In the genomic region with DNA sequence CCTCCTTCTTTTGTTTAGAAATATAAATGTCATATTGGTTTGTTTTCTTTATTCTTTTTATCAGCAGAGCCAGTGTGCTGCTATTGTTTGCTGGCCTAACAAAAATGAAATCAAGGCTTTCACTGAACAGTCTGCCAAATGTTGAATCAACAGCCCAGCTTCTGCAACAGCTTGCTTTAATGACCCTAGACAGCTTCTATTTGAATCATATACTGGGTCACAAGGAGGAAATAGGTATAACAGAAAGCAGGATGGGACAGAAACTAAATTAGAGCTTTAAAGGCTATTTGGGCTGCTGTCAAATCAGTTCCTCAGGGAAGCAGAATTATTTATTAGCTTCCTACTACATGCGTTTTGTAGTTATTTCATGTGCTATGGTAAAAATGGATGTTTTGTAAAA, we compare ENCODE assay signal across 19 cellular contexts. TPM values are rescaled to one million over a fixed set of nuclear protein-coding genes. Genes with fewer than 3 reads are reported as not detected.
DNase-seq lines count a peak whose midpoint lies in the region; ATAC-seq and FAIRE-seq lines count a peak whose summit lies in the region.
"Had no signal": no experiment of that assay in that cellular context is flagged by ENCODE, and none has a peak within 500 bp of the region (broad histone marks: within the 10 kb centered on the region; RNA-seq: fewer than 3 reads in every experiment).

No MANE protein-coding gene starts in this region.

- H2BK12ac ChIP-seq in mesenchymal stem cell (ENCODE audit: low read length in 2 of 2) = no peak overlapping the region

- ATAC-seq in GM18909 (IDR thresholded peaks at IDR 0.05; ENCODE audit: poor library complexity, unreplicated experiment) = no peak
- ATAC-seq in GM19455 (IDR thresholded peaks at IDR 0.05; ENCODE audit: unreplicated experiment) = no peak
- ATAC-seq: stimulated activated naive CD8-positive, alpha-beta T cell treated with anti-CD3 and anti-CD28 coated beads, Interleukin-15, amount 100 ng/mL, for 72 hours had no signal

- no peak overlapping the region for H4K8ac ChIP-seq in mesenchymal stem cell (ENCODE audit: low read length)

- no peak overlapping the region for H3K27ac ChIP-seq in mesenchymal stem cell (ENCODE audit: low read length, poor library complexity, severe bottlenecking)
- H3K27ac ChIP-seq: neutrophil had no signal

- FAIRE-seq in endometrium (lab: Jason Lieb, UNC) = peak; percentile 79
- FAIRE-seq: GM18507, small intestine had no signal

- no peak overlapping the region for H2AK5ac ChIP-seq in mesenchymal stem cell (ENCODE audit: low read length, severe bottlenecking)

- no peak overlapping the region for H4K91ac ChIP-seq in mesenchymal stem cell (ENCODE audit: low read length)

- no peak overlapping the region for H3K4ac ChIP-seq in mesenchymal stem cell (ENCODE audit: low read depth in 1 of 2, low read length in 2 of 2)

- H3K9ac ChIP-seq in mesenchymal stem cell (ENCODE audit: low read length) = peak overlapping the region; percentile 63

- H3K4me3 ChIP-seq in mesenchymal stem cell (ENCODE audit: insufficient read depth in 1 of 2, low read depth in 1 of 2, low read length in 2 of 2) = no peak overlapping the region

- H2BK120ac ChIP-seq in mesenchymal stem cell (ENCODE audit: low read depth, low read length) = no peak overlapping the region

- H3K4me2 ChIP-seq in mesenchymal stem cell (ENCODE audit: low read length, poor library complexity, severe bottlenecking) = no peak overlapping the region

- no peaks in the 10 kb centered on the region for H3K4me1 ChIP-seq in mesenchymal stem cell (ENCODE audit: control insufficient read depth, insufficient read depth, low read depth, low read length)

- H3K36me3 ChIP-seq in mesenchymal stem cell (ENCODE audit: control insufficient read depth in 1 of 2, insufficient read depth in 2 of 2, low read depth in 1 of 2, low read length in 2 of 2) = no peaks in the 10 kb centered on the region
- H3K36me3 ChIP-seq: neutrophil had no signal

- no peaks in the 10 kb centered on the region for H3K9me3 ChIP-seq in mesenchymal stem cell (ENCODE audit: control insufficient read depth, low read length)
- H3K9me3 ChIP-seq: neutrophil had no signal

- H3K18ac ChIP-seq in mesenchymal stem cell (ENCODE audit: low read depth in 1 of 2, low read length in 2 of 2) = no peak overlapping the region

- no peak overlapping the region for H3K14ac ChIP-seq in mesenchymal stem cell (ENCODE audit: low read length in 2 of 2)

- no peak overlapping the region for H2BK15ac ChIP-seq in mesenchymal stem cell (ENCODE audit: low read depth, poor library complexity, severe bottlenecking)

- no peak overlapping the region for H2BK5ac ChIP-seq in mesenchymal stem cell (ENCODE audit: low read depth, low read length, poor library complexity, severe bottlenecking)

- H2AFZ ChIP-seq in mesenchymal stem cell (ENCODE audit: low read depth, low read length) = no peak overlapping the region

- no CpG with 5 or more reads among the region's 1 CpG for WGBS in mesenchymal stem cell

- peaks cover 0 to 22% of the 10 kb centered on the region in 2 experiments for H3K27me3 ChIP-seq in mesenchymal stem cell (ENCODE audit: control insufficient read depth in 1 of 2, insufficient read depth in 1 of 2, low read length in 2 of 2)
- H3K27me3 ChIP-seq: neutrophil had no signal

- H3K23ac ChIP-seq in mesenchymal stem cell (ENCODE audit: low read length in 2 of 2) = no peak overlapping the region

- H3K79me1 ChIP-seq in mesenchymal stem cell (replicated peaks; ENCODE audit: low read length, poor library complexity, severe bottlenecking) = no peaks in the 10 kb centered on the region

- DNase-seq in DMS153 (lab: John Stamatoyannopoulos, UW) (peak; percentile 84), NCI-H2029 (lab: John Stamatoyannopoulos, UW) (peak; percentile 26), mesenchymal stem cell (no peak), anterior cingulate cortex (lab: John Stamatoyannopoulos, UW) (no peak)
- no peak for DNase-seq in effector CD4-positive, alpha-beta T cell
- DNase-seq: activated CD4-positive, alpha-beta T cell treated with anti-CD3 and anti-CD28 coated beads, Interleukin-2, amount 10 ng/mL, durations not matched to agents 24 days and 14 days; activated T-cell treated with anti-CD3 and anti-CD28 coated beads, Interleukin-2, amount 50 U/mL, for 24 hours; COR-L47; hypothalamus; mammary epithelial cell; MV-4-11; NCI-H510A; small intestine; stimulated activated naive CD8-positive, alpha-beta T cell treated with anti-CD3 and anti-CD28 coated beads, Interleukin-15, amount 100 ng/mL, for 72 hours had no signal

RNA-seq across cellular contexts. Expression of a gene that starts 12.1 kb away (rescaled TPM):
- 28.5 TPM for polyA plus RNA-seq in mesenchymal stem cell (2013, experiment 1 of 2)
- polyA plus RNA-seq in mesenchymal stem cell (2013, experiment 2 of 2) = 28.5 TPM

Comparison
In these comparisons a context has a peak if more than half of its experiments do, and no peak if none do; other contexts are left out.
1. DNase-seq: peak in DMS153 (single experiment) and NCI-H2029 (single experiment); none in mesenchymal stem cell (single experiment), anterior cingulate cortex (0 of 58) and effector CD4-positive, alpha-beta T cell (single experiment).